8 cellular contexts compared by ENCODE assay signal in genomic region chr1:219749370-219749769, GRCh38.
"Had no signal": no experiment of that assay in that cellular context is flagged by ENCODE, and none has a peak within 500 bp of the region (broad histone marks: within the 10 kb centered on the region; RNA-seq: fewer than 3 reads in every experiment).

No MANE protein-coding gene starts in this region.

- FAIRE-seq: G401.6, GM12878, GM12891, GM12892, GM18507, GM19239 had no signal

- ATAC-seq: GM12878 had no signal

- H3K4me3 ChIP-seq: GM12878 had no signal

- DNase-seq: GDM1, GF-D8 had no signal
